ENCODE assay signal across 8 cellular contexts in genomic region chr3:9891072-9891622, GRCh38. TPM values are rescaled to one million over a fixed set of nuclear protein-coding genes. Genes with fewer than 3 reads are reported as not detected.
DNase-seq lines count a peak whose midpoint lies in the region; ATAC-seq and TF ChIP-seq lines count a peak whose summit lies in the region.

No MANE protein-coding gene starts in this region.

- H3K4me3 ChIP-seq in BJ (ENCODE audit: low read depth, low read length) (peak overlapping the region; percentile 98), KMS-11 (IDR thresholded peaks at IDR 0.05; ENCODE audit: insufficient read depth, low read depth, low read length) (no peak overlapping the region), colonic mucosa (peak overlapping the region; percentile 67)

- H3K4me3 Mint-ChIP-seq in natural killer cell: peak overlapping the region; percentile 99

- H2AFZ ChIP-seq in KMS-11 (ENCODE audit: low read depth): peak overlapping the region; percentile 69

- H3K27me3 ChIP-seq in BJ (ENCODE audit: control insufficient read depth, insufficient read depth, low read length) (no peaks in the 10 kb centered on the region), KMS-11 (ENCODE audit: insufficient read depth, low read depth) (no peaks in the 10 kb centered on the region), colonic mucosa (no peaks in the 10 kb centered on the region)

- peak overlapping the region; percentile 98 to 100 for H3K27ac Mint-ChIP-seq in natural killer cell

- POLR2A ChIA-PET in BJ (lab: Charles Lee): interaction anchor here (0.6 kb wide), 1 partner anchor 260 kb away, joined by 5 read pairs; no protein-coding TSS in a partner anchor

- H3K4me1 Mint-ChIP-seq in natural killer cell: peaks cover 43 to 50% of the 10 kb centered on the region in 2 donors

- TF ChIP-seq CTCF in BJ (IDR thresholded peaks at IDR 0.05; ENCODE audit: insufficient read depth, low read depth, low read length) (no peak), KMS-11 (conservative IDR thresholded peaks at IDR 0.05; ENCODE audit: low read depth, low read length) (no peak), colonic mucosa (IDR thresholded peaks at IDR 0.05) (no peak), natural killer cell (IDR thresholded peaks at IDR 0.05) (no peak)

- DNase-seq in BJ (ENCODE audit: low read depth): no peak
- DNase-seq in colonic mucosa: no peak
- no peak for DNase-seq in natural killer cell
- DNase-seq in epidermal melanocyte (ENCODE audit: insufficient read length, low spot score): no peak
- no peak for DNase-seq in NCI-H2029 treated with DMSO at 0.1 percent for 48 hours (lab: John Stamatoyannopoulos, UW)
- DNase-seq in mucosa of gallbladder (ENCODE audit: low spot score): no peak

- no peaks in the 10 kb centered on the region for H3K9me3 Mint-ChIP-seq in natural killer cell

- H4K20me1 ChIP-seq in KMS-11 (ENCODE audit: insufficient read depth): no peaks in the 10 kb centered on the region

- H3K4me2 ChIP-seq in KMS-11: peak overlapping the region; percentile 76

- H3K9me3 ChIP-seq in colonic mucosa: no peaks in the 10 kb centered on the region

- peaks cover 21% of the 10 kb centered on the region for H3K79me2 ChIP-seq in KMS-11 (ENCODE audit: insufficient read depth, low read depth)

- peak overlapping the region; percentile 83 for H3K27ac ChIP-seq in KMS-11
- H3K27ac ChIP-seq in colonic mucosa: peak overlapping the region; percentile 86

- ATAC-seq in natural killer cell (no peak), HG02798 (IDR thresholded peaks at IDR 0.05; ENCODE audit: poor library complexity, unreplicated experiment) (no peak)

- H3K27me3 Mint-ChIP-seq in natural killer cell (ENCODE audit: low read depth in 2 of 2): no peaks in the 10 kb centered on the region

- intact Hi-C loops in colonic mucosa (cut with DNase I): no loop called here
- intact Hi-C loops in natural killer cell (cut with micrococcal nuclease): loop anchor here (2.0 to 5.0 kb wide), 2 partner anchors 42 to 49 kb away; partner anchors contain the start of genes CRELD1 and RPUSD3

- H3K36me3 ChIP-seq in BJ (ENCODE audit: control insufficient read depth, insufficient read depth, low read length): peaks cover 6% of the 10 kb centered on the region
- H3K36me3 ChIP-seq in KMS-11 (ENCODE audit: insufficient read depth): no peaks in the 10 kb centered on the region
- H3K36me3 ChIP-seq in colonic mucosa: no peaks in the 10 kb centered on the region

- H3K9ac ChIP-seq in KMS-11 (peak overlapping the region; percentile 95), colonic mucosa (ENCODE audit: low read depth in 2 of 2, low read length in 2 of 2) (peak overlapping the region; percentile 90 to 96)

- CTCF ChIA-PET in BJ (lab: Yijun Ruan, JAX): interaction anchor here (0.6 to 1.0 kb wide), 4 partner anchors 11 to 85 kb away, joined by 3 to 4 read pairs (median 3); partner anchors contain the start of gene IL17RE

- H3K36me3 Mint-ChIP-seq in natural killer cell: peaks cover 6% of the 10 kb centered on the region

- H3K4me1 ChIP-seq in KMS-11 (ENCODE audit: low read depth, poor library complexity, severe bottlenecking) (peaks cover 30% of the 10 kb centered on the region), colonic mucosa (peaks cover 4% of the 10 kb centered on the region)

RNA-seq across cellular contexts. Expression of gene JAGN1, which starts 0.7 kb away (rescaled TPM):
- 46.5 and 47.2 TPM in 2 replicates for polyA plus RNA-seq in BJ (2011; rRNA removed)
- polyA minus RNA-seq in BJ (2011; rRNA and poly(A)+ RNA removed): 24.1 and 34.5 TPM in 2 replicates
- total RNA-seq in colonic mucosa: 10 to 100 TPM; 43.7 to 51.2 TPM
- total RNA-seq in natural killer cell: 10 to 100 TPM; 15.4 to 16.6 (median 15.5) TPM
- total RNA-seq in mucosa of gallbladder: 30.7 TPM

RNA-seq across cellular contexts. Expression of gene CIDEC, which starts 11.1 kb away (rescaled TPM):
- polyA plus RNA-seq in BJ (2011; rRNA removed): 0.09 and 0.25 TPM in 2 replicates
- polyA minus RNA-seq in BJ (2011; rRNA and poly(A)+ RNA removed): 0.26 TPM in 1 of 2 replicates, not detected in the other
- total RNA-seq in colonic mucosa (1 to 10 TPM; 4.5 to 8.9 TPM), natural killer cell (not detected), mucosa of gallbladder (5.0 TPM)

RNA-seq across cellular contexts. Expression of gene IL17RE, which starts 11.5 kb away (rescaled TPM):
- 2.2 and 4.0 TPM in 2 replicates for polyA plus RNA-seq in BJ (2011; rRNA removed)
- polyA minus RNA-seq in BJ (2011; rRNA and poly(A)+ RNA removed): 2.5 and 4.8 TPM in 2 replicates
- total RNA-seq in colonic mucosa (10 to 100 TPM; 66.4 to 71.4 TPM), natural killer cell (1 to 10 TPM in 2 of 3 donors, under 1 TPM in 1; 0.28 to 2.5 (median 1.5) TPM), mucosa of gallbladder (91.5 TPM)

RNA-seq across cellular contexts. Expression of gene IL17RC, which starts 25.8 kb away (rescaled TPM):
- polyA plus RNA-seq in BJ (2011; rRNA removed): 14.7 and 28.1 TPM in 2 replicates
- 28.9 and 31.6 TPM in 2 replicates for polyA minus RNA-seq in BJ (2011; rRNA and poly(A)+ RNA removed)
- total RNA-seq in colonic mucosa: 10 to 100 TPM; 21.2 to 26.8 TPM
- 1 to 10 TPM in 2 of 3 donors, under 1 TPM in 1; 0.77 to 1.5 (median 1.2) TPM for total RNA-seq in natural killer cell
- total RNA-seq in mucosa of gallbladder: 33.3 TPM

RNA-seq across cellular contexts. Expression of gene CRELD1, which starts 42.5 kb away (rescaled TPM):
- 22.5 and 30.3 TPM in 2 replicates for polyA plus RNA-seq in BJ (2011; rRNA removed)
- 6.2 and 12.8 TPM in 2 replicates for polyA minus RNA-seq in BJ (2011; rRNA and poly(A)+ RNA removed)
- total RNA-seq in colonic mucosa (10 to 100 TPM; 23.3 to 40.4 TPM), natural killer cell (10 to 100 TPM; 29.1 to 35.6 (median 32.9) TPM), mucosa of gallbladder (116 TPM)

Comparison
In these comparisons a context has a peak if more than half of its experiments do, and no peak if none do; other contexts are left out.
1. RNA of gene IL17RE, which starts 11.5 kb away (total RNA-seq): 91.5 TPM in mucosa of gallbladder (single experiment) and 66.4 to 71.4 TPM in colonic mucosa; 0.28 to 2.5 TPM in natural killer cell; every median in the first group is over 10 times any median in the second.